Comparison of ENCODE assay signal across 9 cellular contexts in genomic region chr10:77636967-77637473, GRCh38. TPM values are rescaled to one million over a fixed set of nuclear protein-coding genes. Genes with fewer than 3 reads are reported as not detected.
A peak's percentile ranks its signal among the peaks of the same experiment; 100 is the strongest.
DNase-seq lines count a peak whose midpoint lies in the region; ATAC-seq and TF ChIP-seq lines count a peak whose summit lies in the region.
"Had no signal": no experiment of that assay in that cellular context is flagged by ENCODE, and none has a peak within 500 bp of the region (broad histone marks: within the 10 kb centered on the region; RNA-seq: fewer than 3 reads in every experiment).

No MANE protein-coding gene starts in this region.

- BruUV-seq in mammary epithelial cell (replicated peaks; lab: Mats Ljungman, UMichigan) = no TSS peak
- BruUV-seq in OCI-LY7 (replicated peaks; lab: Mats Ljungman, UMichigan) = no TSS peak

- dilution Hi-C loops in mammary epithelial cell (cut with HindIII; ENCODE audit: low sequenced_read_pairs) = loop anchor here (25.0 kb wide), 2 partner anchors 250 to 475 kb away; no protein-coding TSS in a partner anchor

- POLR2A ChIA-PET in OCI-LY7 (lab: Charles Lee) = no interaction called here

- H3K4me2 ChIP-seq in mammary epithelial cell (ENCODE audit: insufficient read depth, low read depth, low read length) (peak overlapping the region; percentile 98), OCI-LY7 (ENCODE audit: low read length) (no peak overlapping the region)

- no peaks in the 10 kb centered on the region for H3K36me3 ChIP-seq in mammary epithelial cell (ENCODE audit: insufficient read depth, low read length)
- H3K36me3 ChIP-seq in lung (ENCODE audit: control insufficient read depth in 2 of 2, insufficient read depth in 2 of 2, low read length in 2 of 2) = no peaks in the 10 kb centered on the region
- H3K36me3 ChIP-seq in urinary bladder (ENCODE audit: insufficient read depth) = no peaks in the 10 kb centered on the region
- H3K36me3 ChIP-seq in OCI-LY7 (ENCODE audit: insufficient read depth, low read length) = no peaks in the 10 kb centered on the region
- H3K36me3 ChIP-seq: neutrophil had no signal

- H3K27me3 ChIP-seq in mammary epithelial cell (ENCODE audit: insufficient read depth, low read length) (no peaks in the 10 kb centered on the region), lung (ENCODE audit: control insufficient read depth, insufficient read depth) (peaks cover 15% of the 10 kb centered on the region)

- H3K4me3 ChIP-seq in mammary epithelial cell (replicated peaks in 1 of 3; ENCODE audit: insufficient read depth in 1 of 3, low read depth in 2 of 3, low read length in 3 of 3) (peak overlapping the region; percentile 61 to 96 (median 74)), lung (peak overlapping the region; percentile 2), urinary bladder (ENCODE audit: low read depth, low read length) (peak overlapping the region; percentile 70), OCI-LY7 (ENCODE audit: low read depth, low read length, poor library complexity, severe bottlenecking) (no peak overlapping the region)

- no peaks in the 10 kb centered on the region for H4K20me1 ChIP-seq in mammary epithelial cell (ENCODE audit: insufficient read depth, low read length)
- H4K20me1 ChIP-seq in OCI-LY7 (ENCODE audit: insufficient read depth, low read length) = no peaks in the 10 kb centered on the region

- 3% methylated on average over 7 of the region's 52 CpGs for WGBS in mammary epithelial cell (ENCODE audit: low coverage, missing lambda C conversion rate)
- 1 to 3% methylated on average over 47 to 52 of the region's 52 CpGs for WGBS in lung, 2 donors
- 1% methylated on average over 52 of the region's 52 CpGs for WGBS in urinary bladder

- H3K4me1 ChIP-seq in mammary epithelial cell (ENCODE audit: insufficient read depth, low read length) (peaks cover 30% of the 10 kb centered on the region), lung (ENCODE audit: control insufficient read depth in 2 of 2, insufficient read depth in 2 of 2, low read length in 2 of 2) (peaks cover 0 to 7% of the 10 kb centered on the region in 2 donors), urinary bladder (ENCODE audit: insufficient read depth) (no peaks in the 10 kb centered on the region), OCI-LY7 (ENCODE audit: insufficient read depth, low read length, poor library complexity, severe bottlenecking) (no peaks in the 10 kb centered on the region)

- intact Hi-C loops in Right ventricle myocardium superior (cut with DNase I) (no loop called here), left ventricle myocardium superior (cut with micrococcal nuclease) (no loop called here), mammary epithelial cell (cut with micrococcal nuclease) (loop anchor here (5.0 kb wide), 1 partner anchor 135 kb away; no protein-coding TSS in a partner anchor), OCI-LY7 (cut with micrococcal nuclease; ENCODE audit: unreplicated experiment) (no loop called here)

- DNase-seq in Right ventricle myocardium superior (peak; percentile 41), left ventricle myocardium superior (no peak), mammary epithelial cell (no peak), lung (ENCODE audit: low spot score) (no peak), 8988T (no peak), OCI-LY7 (ENCODE audit: low spot score) (no peak), NCI-H226 (no peak)

- TF ChIP-seq CTCF in mammary epithelial cell (conservative IDR thresholded peaks at IDR 0.05 in 1 of 2, IDR thresholded peaks at IDR 0.05 in 1 of 2; ENCODE audit: extremely low read depth in 1 of 2, insufficient read depth in 1 of 2, low read depth in 1 of 2, low read length in 2 of 2) (no peak), lung (IDR thresholded peaks at IDR 0.05; ENCODE audit: control extremely low read depth, extremely low read depth) (no peak), OCI-LY7 (conservative IDR thresholded peaks at IDR 0.05; ENCODE audit: low read length) (no peak)

- H3K79me2 ChIP-seq in mammary epithelial cell (ENCODE audit: insufficient read depth, low read length) (peaks cover 52% of the 10 kb centered on the region), OCI-LY7 (ENCODE audit: insufficient read depth, low read depth, low read length) (no peaks in the 10 kb centered on the region)

- H3K27ac ChIP-seq in mammary epithelial cell (ENCODE audit: insufficient read depth, low read depth, low read length) (peak overlapping the region; percentile 8), lung (ENCODE audit: low read depth in 1 of 2, low read length in 1 of 2) (no peak overlapping the region), urinary bladder (ENCODE audit: low read depth) (no peak overlapping the region), OCI-LY7 (ENCODE audit: low read depth, low read length, poor library complexity, severe bottlenecking) (no peak overlapping the region)
- H3K27ac ChIP-seq: neutrophil had no signal

- peak overlapping the region; percentile 42 for H3K9ac ChIP-seq in mammary epithelial cell (ENCODE audit: insufficient read depth, low read length)

- ATAC-seq in Right ventricle myocardium superior (ENCODE audit: poor library complexity) (no peak), left ventricle myocardium superior (no peak), lung (ENCODE audit: insufficient read depth, low FRiP score) (no peak)

- CTCF ChIA-PET in mammary epithelial cell (lab: Charles Lee; ENCODE audit: low non-redundant PET) = interaction anchor here (0.6 to 0.8 kb wide), 3 partner anchors 132 to 471 kb away, joined by 4 to 5 read pairs (median 5); no protein-coding TSS in a partner anchor
- CTCF ChIA-PET in OCI-LY7 (lab: Charles Lee; ENCODE audit: unreplicated experiment) = no interaction called here

- no peaks in the 10 kb centered on the region for H3K9me3 ChIP-seq in mammary epithelial cell (replicated peaks; ENCODE audit: insufficient read depth, low read length)
- peaks cover 0 to 2% of the 10 kb centered on the region in 2 donors for H3K9me3 ChIP-seq in lung (ENCODE audit: control insufficient read depth in 2 of 2, insufficient read depth in 1 of 2, low read length in 1 of 2)
- no peaks in the 10 kb centered on the region for H3K9me3 ChIP-seq in OCI-LY7 (ENCODE audit: low read length)
- H3K9me3 ChIP-seq: neutrophil had no signal

- H2AFZ ChIP-seq in mammary epithelial cell (ENCODE audit: low read depth, low read length) (peak overlapping the region; percentile 94), OCI-LY7 (ENCODE audit: low read length) (no peak overlapping the region)

- no peaks in the 10 kb centered on the region for H3K9me2 ChIP-seq in OCI-LY7 (ENCODE audit: insufficient read depth, low read length)

- in situ Hi-C loops in mammary epithelial cell (cut with MboI; ENCODE audit: low sequenced_read_pairs in 2 of 2) = loop anchor here (10.0 to 25.0 kb wide), 2 partner anchors 242 to 250 kb away; no protein-coding TSS in a partner anchor

RNA-seq across cellular contexts. Expression of gene KCNMA1, which starts 0.6 kb away (rescaled TPM):
- total RNA-seq in Right ventricle myocardium superior (2.0 TPM), left ventricle myocardium superior (2.5 TPM), mammary epithelial cell (10 to 100 TPM in 1 of 2 donors, 1 to 10 TPM in 1; 3.8 to 45.9 TPM), lung (10 to 100 TPM in 1 of 2 donors, 1 to 10 TPM in 1; 4.5 to 13.0 TPM), urinary bladder (105 TPM), OCI-LY7 (2022) (not detected in 2 replicates)
- polyA plus RNA-seq in mammary epithelial cell (29.7 TPM), lung (1 to 10 TPM; 3.8 to 6.5 TPM), urinary bladder (107 TPM)
- polyA minus RNA-seq in mammary epithelial cell = 62.8 TPM
- not detected in 2 replicates for total RNA-seq in OCI-LY7 (2014; rRNA removed; shearing (Covaris generic))
